ENCODE assay signal across 10 cellular contexts in the genomic region with DNA sequence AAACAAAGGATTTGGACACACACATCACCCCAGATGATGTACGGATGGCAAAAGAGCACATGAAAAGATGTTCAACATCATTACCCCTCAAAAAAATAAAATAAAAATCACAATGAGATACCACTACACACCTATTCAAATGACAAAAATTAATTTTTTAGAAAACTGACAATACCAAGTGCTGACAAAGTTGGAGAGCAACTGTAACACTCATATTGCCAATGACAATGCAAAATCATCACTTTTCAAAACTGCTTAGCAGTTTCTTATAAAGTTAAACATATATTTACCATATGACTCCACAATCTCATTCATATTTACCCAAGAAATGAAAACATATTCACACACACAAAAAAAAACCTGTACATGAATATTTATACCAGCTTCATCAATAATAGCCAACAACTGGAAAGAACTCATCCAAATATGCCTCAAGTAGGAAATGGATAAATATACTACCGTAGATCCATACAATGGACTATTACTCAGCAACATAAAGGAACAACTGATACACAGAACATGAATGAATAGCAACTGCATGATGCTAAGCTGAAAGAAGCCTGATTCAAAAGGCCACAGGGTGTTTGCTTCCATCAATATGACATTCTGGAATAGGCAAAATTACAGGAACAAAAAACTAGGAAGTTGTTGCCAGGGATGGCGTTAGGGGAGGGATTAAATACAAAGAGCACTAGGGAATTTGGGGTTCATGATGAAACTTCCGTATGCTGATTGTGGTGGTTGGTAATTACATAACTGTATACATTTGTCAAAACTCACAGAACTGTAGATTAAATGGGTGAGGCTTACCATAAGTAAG. TPM values are rescaled to one million over a fixed set of nuclear protein-coding genes. Genes with fewer than 3 reads are reported as not detected.
DNase-seq lines count a peak whose midpoint lies in the region; ATAC-seq and TF ChIP-seq lines count a peak whose summit lies in the region.
"Had no signal": no experiment of that assay in that cellular context is flagged by ENCODE, and none has a peak within 500 bp of the region (broad histone marks: within the 10 kb centered on the region; RNA-seq: fewer than 3 reads in every experiment).

No MANE protein-coding gene starts in this region.

- H3K9me3 ChIP-seq in OCI-LY1 (ENCODE audit: low read length), result peaks cover 8% of the 10 kb centered on the region
- no peaks in the 10 kb centered on the region for H3K9me3 ChIP-seq in osteoblast (ENCODE audit: low read depth, low read length)
- no peaks in the 10 kb centered on the region for H3K9me3 ChIP-seq in upper lobe of left lung
- H3K9me3 ChIP-seq: stomach had no signal

- 68 to 83% methylated on average over 4 of the region's 4 CpGs for WGBS in upper lobe of left lung, 2 donors

- H3K27me3 ChIP-seq in OCI-LY1 (ENCODE audit: insufficient read depth, low read length), result no peaks in the 10 kb centered on the region
- H3K27me3 ChIP-seq in osteoblast (ENCODE audit: insufficient read depth, low read length), result no peaks in the 10 kb centered on the region
- H3K27me3 ChIP-seq in upper lobe of left lung, result no peaks in the 10 kb centered on the region
- H3K27me3 ChIP-seq: stomach had no signal

- H3K36me3 Mint-ChIP-seq in activated CD4-positive, alpha-beta T cell treated with anti-CD3 and anti-CD28 coated beads, Interleukin-2, amount 10 ng/mL, durations not matched to agents 24 days and 14 days (ENCODE audit: low read depth), result no peaks in the 10 kb centered on the region
- peaks cover 15% of the 10 kb centered on the region for H3K36me3 Mint-ChIP-seq in central memory CD8-positive, alpha-beta T cell (ENCODE audit: insufficient read depth)

- H3K36me3 ChIP-seq in OCI-LY1 (ENCODE audit: insufficient read depth, low read length), result no peaks in the 10 kb centered on the region
- no peaks in the 10 kb centered on the region for H3K36me3 ChIP-seq in osteoblast (ENCODE audit: insufficient read depth, low read length)
- H3K36me3 ChIP-seq in upper lobe of left lung, result no peaks in the 10 kb centered on the region
- H3K36me3 ChIP-seq: stomach had no signal

- no peak for TF ChIP-seq POLR2A in upper lobe of left lung (IDR thresholded peaks at IDR 0.05)

- TF ChIP-seq CTCF in OCI-LY1 (IDR thresholded peaks at IDR 0.05; ENCODE audit: low read length), result no peak
- TF ChIP-seq CTCF in osteoblast (IDR thresholded peaks at IDR 0.05; ENCODE audit: extremely low read depth, low read depth, low read length), result no peak
- no peak for TF ChIP-seq CTCF in upper lobe of left lung (IDR thresholded peaks at IDR 0.05)

- H3K79me2 ChIP-seq in OCI-LY1 (ENCODE audit: insufficient read depth, low read length) (no peaks in the 10 kb centered on the region), osteoblast (ENCODE audit: insufficient read depth, low read length) (peaks cover 24% of the 10 kb centered on the region)

- H3K27ac Mint-ChIP-seq in activated CD4-positive, alpha-beta T cell treated with anti-CD3 and anti-CD28 coated beads, Interleukin-2, amount 10 ng/mL, durations not matched to agents 24 days and 14 days, result no peak overlapping the region
- H3K27ac Mint-ChIP-seq in central memory CD8-positive, alpha-beta T cell (ENCODE audit: low read depth), result peak overlapping the region; percentile 46

- H3K4me1 ChIP-seq in OCI-LY1 (ENCODE audit: insufficient read depth, low read length, severe bottlenecking) (peaks cover 31% of the 10 kb centered on the region), osteoblast (ENCODE audit: insufficient read depth, low read length) (peaks cover 29% of the 10 kb centered on the region), upper lobe of left lung (peaks cover 13 to 38% (median 21%) of the 10 kb centered on the region in 4 donors)

- H2AFZ ChIP-seq in OCI-LY1 (ENCODE audit: low read length), result peak overlapping the region; percentile 95; the same call in 1 of the 2 replicates
- H2AFZ ChIP-seq in osteoblast (ENCODE audit: low read length), result no peak overlapping the region

- peak; percentile 50 for DNase-seq in activated CD4-positive, alpha-beta T cell treated with anti-CD3 and anti-CD28 coated beads, Interleukin-2, amount 10 ng/mL, durations not matched to agents 24 days and 14 days
- DNase-seq in activated CD4-positive, alpha-beta T cell treated with anti-CD3 and anti-CD28 coated beads, Interleukin-2, amount 50 U/mL, for 1 hour, result no peak
- DNase-seq in central memory CD8-positive, alpha-beta T cell (ENCODE audit: low spot score in 2 of 2), result no peak
- DNase-seq in osteoblast (ENCODE audit: insufficient read length, low spot score, missing footprints), result no peak
- DNase-seq in upper lobe of left lung, result no peak
- no peak for DNase-seq in OCI-M1 (lab: John Stamatoyannopoulos, UW)
- DNase-seq: left ventricle myocardium superior, stomach had no signal

- no peaks in the 10 kb centered on the region for H3F3A ChIP-seq in OCI-LY1 (ENCODE audit: insufficient read depth, low read length)

- TF ChIP-seq EP300 in upper lobe of left lung (IDR thresholded peaks at IDR 0.05), result no peak

- intact Hi-C loops in activated CD4-positive, alpha-beta T cell treated with anti-CD3 and anti-CD28 coated beads, Interleukin-2, amount 10 ng/mL, durations not matched to agents 24 days and 14 days (cut with micrococcal nuclease), result loop anchor here (5.0 to 10.0 kb wide), 2 partner anchors 326 to 637 kb away; partner anchors contain the start of gene BMF

- H3K4me1 Mint-ChIP-seq in activated CD4-positive, alpha-beta T cell treated with anti-CD3 and anti-CD28 coated beads, Interleukin-2, amount 10 ng/mL, durations not matched to agents 24 days and 14 days, result peaks cover 25% of the 10 kb centered on the region
- peaks cover 42% of the 10 kb centered on the region for H3K4me1 Mint-ChIP-seq in central memory CD8-positive, alpha-beta T cell

- no peaks in the 10 kb centered on the region for H3K9me2 ChIP-seq in OCI-LY1 (ENCODE audit: low read depth, low read length)

- H3K4me3 ChIP-seq in OCI-LY1 (ENCODE audit: low read depth, low read length, poor library complexity, severe bottlenecking) (no peak overlapping the region), osteoblast (ENCODE audit: insufficient read depth, low read length) (no peak overlapping the region), upper lobe of left lung (peak overlapping the region in 1 of 4 donors; percentile 78)

- no peaks in the 10 kb centered on the region for H3K9me3 Mint-ChIP-seq in activated CD4-positive, alpha-beta T cell treated with anti-CD3 and anti-CD28 coated beads, Interleukin-2, amount 10 ng/mL, durations not matched to agents 24 days and 14 days
- no peaks in the 10 kb centered on the region for H3K9me3 Mint-ChIP-seq in central memory CD8-positive, alpha-beta T cell

- H3K4me3 Mint-ChIP-seq in activated CD4-positive, alpha-beta T cell treated with anti-CD3 and anti-CD28 coated beads, Interleukin-2, amount 10 ng/mL, durations not matched to agents 24 days and 14 days, result peak overlapping the region; percentile 41
- peak overlapping the region; percentile 70 for H3K4me3 Mint-ChIP-seq in central memory CD8-positive, alpha-beta T cell

- no peak overlapping the region for H3K27ac ChIP-seq in OCI-LY1 (ENCODE audit: low read depth, low read length, poor library complexity, severe bottlenecking)
- no peak overlapping the region for H3K27ac ChIP-seq in osteoblast (ENCODE audit: low read depth, low read length)
- H3K27ac ChIP-seq in upper lobe of left lung, result peak overlapping the region in 1 of 4 donors; percentile 83

- no peak overlapping the region for H3K9ac ChIP-seq in OCI-LY1 (ENCODE audit: low read length)

- no peaks in the 10 kb centered on the region for H4K20me1 ChIP-seq in OCI-LY1 (ENCODE audit: insufficient read depth, low read length)
- no peaks in the 10 kb centered on the region for H4K20me1 ChIP-seq in osteoblast (ENCODE audit: insufficient read depth, low read length)

- H3K4me2 ChIP-seq in OCI-LY1 (ENCODE audit: low read length) (no peak overlapping the region), osteoblast (ENCODE audit: insufficient read depth, low read length) (peak overlapping the region; percentile 63)

- ATAC-seq in central memory CD8-positive, alpha-beta T cell (replicated peaks; ENCODE audit: extremely low read depth, poor library complexity, severe bottlenecking), result no peak
- ATAC-seq in upper lobe of left lung (ENCODE audit: low FRiP score in 2 of 2) (no peak), HG02884 (IDR thresholded peaks at IDR 0.05; ENCODE audit: unreplicated experiment) (no peak)

- peaks cover 12% of the 10 kb centered on the region for H3K27me3 Mint-ChIP-seq in activated CD4-positive, alpha-beta T cell treated with anti-CD3 and anti-CD28 coated beads, Interleukin-2, amount 10 ng/mL, durations not matched to agents 24 days and 14 days
- peaks cover 10% of the 10 kb centered on the region for H3K27me3 Mint-ChIP-seq in central memory CD8-positive, alpha-beta T cell

RNA-seq across cellular contexts. Expression of gene FSIP1, which starts 1.3 kb away (rescaled TPM):
- total RNA-seq in activated CD4-positive, alpha-beta T cell treated with anti-CD3 and anti-CD28 coated beads, Interleukin-2, amount 10 ng/mL, durations not matched to agents 24 days and 14 days, result 0.37 and 0.47 TPM in 2 replicates
- total RNA-seq in osteoblast (2.1 and 3.6 TPM in 2 replicates), upper lobe of left lung (1 to 10 TPM in 1 of 6 donors, under 1 TPM in 3, not detected in 2; 0.26 to 3.2 (median 0.79) TPM)
